Comparison of ENCODE assay signal across 24 cellular contexts in genomic region chr17:65260626-65261025, GRCh38.
DNase-seq lines count a peak whose midpoint lies in the region; ATAC-seq and TF ChIP-seq lines count a peak whose summit lies in the region.
"Had no signal": no experiment of that assay in that cellular context is flagged by ENCODE, and none has a peak within 500 bp of the region (broad histone marks: within the 10 kb centered on the region; RNA-seq: fewer than 3 reads in every experiment).

No MANE protein-coding gene starts in this region.

- POLR2A ChIA-PET in activated naive CD8-positive, alpha-beta T cell treated with anti-CD3 and anti-CD28 coated beads, Interleukin-2, amount 10 ng/mL, durations not matched to agents 7 days and 5 days (lab: Charles Lee) = no interaction called here

- H3F3A ChIP-seq in neural progenitor cell (ENCODE audit: low read depth) (no peaks in the 10 kb centered on the region), GM23338 (replicated peaks; ENCODE audit: low read depth) (no peaks in the 10 kb centered on the region)

- H3K27ac ChIP-seq in neural progenitor cell (no peak overlapping the region), GM23338 (ENCODE audit: low read depth) (no peak overlapping the region)
- H3K27ac ChIP-seq: A549; BLaER1 treated with 17β-estradiol and CSF1 and Interleukin-3, amounts not matched to agents 10 nM and 100 nM had no signal

- H3K4me1 ChIP-seq in neural progenitor cell (no peaks in the 10 kb centered on the region), GM23338 (ENCODE audit: insufficient read depth) (no peaks in the 10 kb centered on the region)
- H3K4me1 ChIP-seq: A549, BE2C, HAP-1 had no signal

- no peaks in the 10 kb centered on the region; the same call in 1 of the 2 replicates for H3K9me2 ChIP-seq in GM23338 (ENCODE audit: insufficient read depth)

- no peak for DNase-seq in activated naive CD8-positive, alpha-beta T cell treated with anti-CD3 and anti-CD28 coated beads, Interleukin-2, amount 10 ng/mL, durations not matched to agents 7 days and 5 days
- no peak for DNase-seq in activated naive CD8-positive, alpha-beta T cell treated with anti-CD3 and anti-CD28 coated beads, Interleukin-2, amount 50 U/mL, for 24 hours
- DNase-seq in mesothelial cell of epicardium (ENCODE audit: low spot score in 2 of 2, unreplicated experiment in 2 of 2) (no peak), neural progenitor cell (ENCODE audit: low spot score) (no peak), GM23338 (ENCODE audit: low spot score) (no peak), NCI-H1092 (lab: John Stamatoyannopoulos, UW) (no peak)
- DNase-seq in effector CD8-positive, alpha-beta T cell (lab: John Stamatoyannopoulos, UW) = no peak
- DNase-seq: 8988T; ACHN; AML-193; BE2C; CD4-positive, alpha-beta T cell; CD8-positive, alpha-beta memory T cell; DMS 273 treated with DMSO at 0.1 percent for 48 hours; DMS79; EL; GDM1; GOT3; HFFc6 had no signal

- H3K4me2 ChIP-seq in neural progenitor cell = no peak overlapping the region
- H3K4me2 ChIP-seq in GM23338 = no peak overlapping the region
- H3K4me2 ChIP-seq: A549 had no signal

- H3K4me3 Mint-ChIP-seq in activated naive CD8-positive, alpha-beta T cell treated with anti-CD3 and anti-CD28 coated beads, Interleukin-2, amount 10 ng/mL, durations not matched to agents 7 days and 5 days = no peak overlapping the region
- no peak overlapping the region for H3K4me3 Mint-ChIP-seq in activated naive CD8-positive, alpha-beta T cell treated with anti-CD3 and anti-CD28 coated beads, Interleukin-2, amount 50 U/mL, for 24 hours
- H3K4me3 Mint-ChIP-seq in mesothelial cell of epicardium (no peak overlapping the region), neural progenitor cell (no peak overlapping the region), GM23338 (no peak overlapping the region)
- H3K4me3 Mint-ChIP-seq: CD14-positive monocyte; CD4-positive, alpha-beta T cell; CD8-positive, alpha-beta memory T cell; HFFc6 had no signal

- H2AFZ ChIP-seq in neural progenitor cell (replicated peaks) (no peak overlapping the region), GM23338 (no peak overlapping the region; the same call in 1 of the 2 replicates)

- H3K27me3 ChIP-seq in neural progenitor cell = no peaks in the 10 kb centered on the region
- no peaks in the 10 kb centered on the region for H3K27me3 ChIP-seq in GM23338 (ENCODE audit: insufficient read depth)
- H3K27me3 ChIP-seq: BLaER1 treated with 17β-estradiol and CSF1 and Interleukin-3, amounts not matched to agents 10 nM and 100 nM had no signal

- no peaks in the 10 kb centered on the region for H3K36me3 ChIP-seq in neural progenitor cell
- H3K36me3 ChIP-seq in GM23338 (ENCODE audit: insufficient read depth) = no peaks in the 10 kb centered on the region
- H3K36me3 ChIP-seq: BE2C; BLaER1 treated with 17β-estradiol and CSF1 and Interleukin-3, amounts not matched to agents 10 nM and 100 nM; HAP-1 had no signal

- H3K9ac ChIP-seq in neural progenitor cell = no peak overlapping the region
- H3K9ac ChIP-seq: BLaER1 treated with 17β-estradiol and CSF1 and Interleukin-3, amounts not matched to agents 10 nM and 100 nM had no signal

- peaks cover 9% of the 10 kb centered on the region for H3K9me3 Mint-ChIP-seq in activated naive CD8-positive, alpha-beta T cell treated with anti-CD3 and anti-CD28 coated beads, Interleukin-2, amount 10 ng/mL, durations not matched to agents 7 days and 5 days
- H3K9me3 Mint-ChIP-seq in activated naive CD8-positive, alpha-beta T cell treated with anti-CD3 and anti-CD28 coated beads, Interleukin-2, amount 50 U/mL, for 24 hours = peaks cover 9% of the 10 kb centered on the region
- H3K9me3 Mint-ChIP-seq in mesothelial cell of epicardium = peaks cover 6% of the 10 kb centered on the region
- peaks cover 10% of the 10 kb centered on the region for H3K9me3 Mint-ChIP-seq in neural progenitor cell
- peaks cover 4% of the 10 kb centered on the region; the same call in 1 of the 3 replicates for H3K9me3 Mint-ChIP-seq in GM23338

- TF ChIP-seq CTCF in mesothelial cell of epicardium (IDR thresholded peaks at IDR 0.05; ENCODE audit: unreplicated experiment) (no peak), neural progenitor cell (IDR thresholded peaks at IDR 0.05) (no peak), GM23338 (conservative IDR thresholded peaks at IDR 0.05; ENCODE audit: low read depth in 2 of 2) (no peak)

- peaks cover 5% of the 10 kb centered on the region for H3K36me3 Mint-ChIP-seq in activated naive CD8-positive, alpha-beta T cell treated with anti-CD3 and anti-CD28 coated beads, Interleukin-2, amount 10 ng/mL, durations not matched to agents 7 days and 5 days
- H3K36me3 Mint-ChIP-seq in activated naive CD8-positive, alpha-beta T cell treated with anti-CD3 and anti-CD28 coated beads, Interleukin-2, amount 50 U/mL, for 24 hours (ENCODE audit: low read depth) = peaks cover 8% of the 10 kb centered on the region
- H3K36me3 Mint-ChIP-seq in mesothelial cell of epicardium = no peaks in the 10 kb centered on the region
- peaks cover 3% of the 10 kb centered on the region for H3K36me3 Mint-ChIP-seq in neural progenitor cell
- no peaks in the 10 kb centered on the region for H3K36me3 Mint-ChIP-seq in GM23338 (ENCODE audit: low read depth)
- H3K36me3 Mint-ChIP-seq: CD14-positive monocyte had no signal

- ATAC-seq in activated naive CD8-positive, alpha-beta T cell treated with anti-CD3 and anti-CD28 coated beads, Interleukin-2, amount 10 ng/mL, durations not matched to agents 7 days and 5 days (ENCODE audit: low read depth) = no peak
- ATAC-seq in activated naive CD8-positive, alpha-beta T cell treated with anti-CD3 and anti-CD28 coated beads, Interleukin-2, amount 50 U/mL, for 24 hours = no peak
- ATAC-seq in GM23338 = no peak
- ATAC-seq: A549, GM12878 had no signal

- H3K4me3 ChIP-seq in neural progenitor cell (no peak overlapping the region), GM23338 (no peak overlapping the region)
- H3K4me3 ChIP-seq: A549; BLaER1 treated with 17β-estradiol and CSF1 and Interleukin-3, amounts not matched to agents 10 nM and 100 nM; GM12878; HAP-1 had no signal

- H3K4me1 Mint-ChIP-seq in activated naive CD8-positive, alpha-beta T cell treated with anti-CD3 and anti-CD28 coated beads, Interleukin-2, amount 10 ng/mL, durations not matched to agents 7 days and 5 days = peaks cover 23% of the 10 kb centered on the region
- peaks cover 26% of the 10 kb centered on the region for H3K4me1 Mint-ChIP-seq in activated naive CD8-positive, alpha-beta T cell treated with anti-CD3 and anti-CD28 coated beads, Interleukin-2, amount 50 U/mL, for 24 hours
- H3K4me1 Mint-ChIP-seq in mesothelial cell of epicardium (peaks cover 28% of the 10 kb centered on the region), neural progenitor cell (peaks cover 27% of the 10 kb centered on the region), GM23338 (no peaks in the 10 kb centered on the region)
- H3K4me1 Mint-ChIP-seq: CD14-positive monocyte had no signal

- H4K20me1 ChIP-seq in neural progenitor cell (ENCODE audit: low read depth) (no peaks in the 10 kb centered on the region), GM23338 (replicated peaks; ENCODE audit: insufficient read depth) (no peaks in the 10 kb centered on the region)
- H4K20me1 ChIP-seq: BLaER1 treated with 17β-estradiol and CSF1 and Interleukin-3, amounts not matched to agents 10 nM and 100 nM had no signal

- no peaks in the 10 kb centered on the region for H3K9me3 ChIP-seq in neural progenitor cell (ENCODE audit: low read depth)
- H3K9me3 ChIP-seq: BE2C, HAP-1 had no signal

- H3K27ac Mint-ChIP-seq in activated naive CD8-positive, alpha-beta T cell treated with anti-CD3 and anti-CD28 coated beads, Interleukin-2, amount 10 ng/mL, durations not matched to agents 7 days and 5 days = peak overlapping the region; percentile 39
- H3K27ac Mint-ChIP-seq in activated naive CD8-positive, alpha-beta T cell treated with anti-CD3 and anti-CD28 coated beads, Interleukin-2, amount 50 U/mL, for 24 hours = no peak overlapping the region
- H3K27ac Mint-ChIP-seq in mesothelial cell of epicardium (peak overlapping the region; percentile 35), neural progenitor cell (peak overlapping the region; percentile 65), GM23338 (no peak overlapping the region)
- H3K27ac Mint-ChIP-seq: CD14-positive monocyte; CD4-positive, alpha-beta T cell; CD8-positive, alpha-beta memory T cell; HFFc6 had no signal

- H3K79me2 ChIP-seq in neural progenitor cell (ENCODE audit: low read depth) = no peaks in the 10 kb centered on the region
- H3K79me2 ChIP-seq in GM23338 (replicated peaks; ENCODE audit: insufficient read depth) = no peaks in the 10 kb centered on the region

- peaks cover 20% of the 10 kb centered on the region for H3K27me3 Mint-ChIP-seq in activated naive CD8-positive, alpha-beta T cell treated with anti-CD3 and anti-CD28 coated beads, Interleukin-2, amount 10 ng/mL, durations not matched to agents 7 days and 5 days
- H3K27me3 Mint-ChIP-seq in activated naive CD8-positive, alpha-beta T cell treated with anti-CD3 and anti-CD28 coated beads, Interleukin-2, amount 50 U/mL, for 24 hours = peaks cover 17% of the 10 kb centered on the region
- H3K27me3 Mint-ChIP-seq in mesothelial cell of epicardium (ENCODE audit: low read depth) (peaks cover 3% of the 10 kb centered on the region), neural progenitor cell (ENCODE audit: insufficient read depth, low read depth) (no peaks in the 10 kb centered on the region), GM23338 (ENCODE audit: insufficient read depth, low read depth, poor library complexity) (peaks cover 3% of the 10 kb centered on the region)

TF ChIP-seq in GM23338, 12 proteins besides CTCF, POLR2A, EP300 and RAD21 (continues in another document):
- TF ChIP-seq ZNF114 (CRISPR knock-in tag; IDR thresholded peaks at IDR 0.05) = no peak
- TF ChIP-seq POLR2AphosphoS5 (IDR thresholded peaks at IDR 0.05; ENCODE audit: low read depth) = no peak
- no peak for TF ChIP-seq NANOG (IDR thresholded peaks at IDR 0.05; ENCODE audit: borderline replicate concordance)
- TF ChIP-seq ETS1 (IDR thresholded peaks at IDR 0.05) = no peak
- no peak for TF ChIP-seq EZH2 (IDR thresholded peaks at IDR 0.05; ENCODE audit: low read depth, unreplicated experiment)
- TF ChIP-seq STAT1 (IDR thresholded peaks at IDR 0.05; ENCODE audit: unreplicated experiment) = no peak
- TF ChIP-seq ZNF331 (CRISPR knock-in tag; IDR thresholded peaks at IDR 0.05; ENCODE audit: low read depth) = no peak
- TF ChIP-seq CREB1 (CRISPR knock-in tag; IDR thresholded peaks at IDR 0.05; ENCODE audit: low read depth) = no peak

Comparison
In these comparisons a context has a peak if more than half of its experiments do, and no peak if none do; other contexts are left out.
1. H3K27ac Mint-ChIP-seq: peak in activated naive CD8-positive, alpha-beta T cell treated with anti-CD3 and anti-CD28 coated beads, Interleukin-2, amount 10 ng/mL, durations not matched to agents 7 days and 5 days (single experiment), mesothelial cell of epicardium (single experiment) and neural progenitor cell (single experiment); none in activated naive CD8-positive, alpha-beta T cell treated with anti-CD3 and anti-CD28 coated beads, Interleukin-2, amount 50 U/mL, for 24 hours (single experiment) and GM23338 (single experiment).